Comparison of ENCODE assay signal across 10 cellular contexts in genomic region chr7:64947252-64948000, GRCh38. TPM values are rescaled to one million over a fixed set of nuclear protein-coding genes. Genes with fewer than 3 reads are reported as not detected.
A peak's percentile ranks its signal among the peaks of the same experiment; 100 is the strongest.
DNase-seq lines count a peak whose midpoint lies in the region; TF ChIP-seq lines count a peak whose summit lies in the region.
"Had no signal": no experiment of that assay in that cellular context is flagged by ENCODE, and none has a peak within 500 bp of the region (broad histone marks: within the 10 kb centered on the region; RNA-seq: fewer than 3 reads in every experiment).

No MANE protein-coding gene starts in this region.

- no peak for DNase-seq in AG09309 (ENCODE audit: low read depth)
- no peak for DNase-seq in NT2/D1 (ENCODE audit: low read depth, low spot score)
- DNase-seq in fibroblast of the aortic adventitia (ENCODE audit: low read depth): no peak
- no peak for DNase-seq in neural crest cell (ENCODE audit: low read depth, low spot score)
- DNase-seq in activated CD8-positive, alpha-beta memory T cell treated with anti-CD3 and anti-CD28 coated beads, Interleukin-2, amount 50 U/mL, for 4 hours: no peak
- DNase-seq in mesenteric fat pad (ENCODE audit: low spot score): no peak
- DNase-seq in activated CD4-positive, alpha-beta T cell treated with anti-CD3 and anti-CD28 coated beads for 1 hour: no peak
- no peak for DNase-seq in activated naive CD4-positive, alpha-beta T cell treated with anti-CD3 and anti-CD28 coated beads for 36 hours
- DNase-seq: MV-4-11 had no signal

- no peaks in the 10 kb centered on the region for H3K36me3 Mint-ChIP-seq in neural crest cell (ENCODE audit: low read depth)
- H3K36me3 Mint-ChIP-seq in activated naive CD4-positive, alpha-beta T cell treated with anti-CD3 and anti-CD28 coated beads for 36 hours (ENCODE audit: low read depth): no peaks in the 10 kb centered on the region

- peaks cover 2% of the 10 kb centered on the region for H3K4me1 ChIP-seq in NT2/D1 (ENCODE audit: insufficient read depth, insufficient read length)

- no peaks in the 10 kb centered on the region for H3K9me3 ChIP-seq in NT2/D1 (ENCODE audit: insufficient read depth, low read length)

- no peaks in the 10 kb centered on the region for H3K36me3 ChIP-seq in NT2/D1 (ENCODE audit: insufficient read depth, insufficient read length, low read length)

- H3K4me3 ChIP-seq in AG09309 (ENCODE audit: control insufficient read depth, low read depth, low read length): peak overlapping the region; percentile 13
- peak overlapping the region; percentile 72 for H3K4me3 ChIP-seq in NT2/D1 (ENCODE audit: insufficient read length, low read depth)
- peak overlapping the region; percentile 10 for H3K4me3 ChIP-seq in fibroblast of the aortic adventitia (ENCODE audit: low read depth, low read length)

- intact Hi-C loops in activated naive CD4-positive, alpha-beta T cell treated with anti-CD3 and anti-CD28 coated beads for 36 hours (cut with micrococcal nuclease): loop anchor here (2.0 kb wide), 1 partner anchor 309 kb away; no protein-coding TSS in a partner anchor

- H3K27me3 Mint-ChIP-seq in neural crest cell (ENCODE audit: low read depth): peaks cover 66% of the 10 kb centered on the region
- peaks cover 50% of the 10 kb centered on the region for H3K27me3 Mint-ChIP-seq in activated naive CD4-positive, alpha-beta T cell treated with anti-CD3 and anti-CD28 coated beads for 36 hours (ENCODE audit: low read depth)

- peaks cover 37% of the 10 kb centered on the region for H3K27me3 ChIP-seq in NT2/D1 (ENCODE audit: insufficient read depth, insufficient read length)

- peaks cover 3% of the 10 kb centered on the region for H3K4me1 Mint-ChIP-seq in neural crest cell
- peaks cover 3% of the 10 kb centered on the region for H3K4me1 Mint-ChIP-seq in activated naive CD4-positive, alpha-beta T cell treated with anti-CD3 and anti-CD28 coated beads for 36 hours (ENCODE audit: low read depth)

- H3K4me3 Mint-ChIP-seq in neural crest cell: peak overlapping the region; percentile 48
- no peak overlapping the region for H3K4me3 Mint-ChIP-seq in activated naive CD4-positive, alpha-beta T cell treated with anti-CD3 and anti-CD28 coated beads for 36 hours
- H3K4me3 Mint-ChIP-seq: activated CD4-positive, alpha-beta T cell treated with anti-CD3 and anti-CD28 coated beads for 36 hours had no signal

- H3K27ac Mint-ChIP-seq in neural crest cell (ENCODE audit: unreplicated experiment): no peak overlapping the region
- no peak overlapping the region for H3K27ac Mint-ChIP-seq in activated naive CD4-positive, alpha-beta T cell treated with anti-CD3 and anti-CD28 coated beads for 36 hours
- H3K27ac Mint-ChIP-seq: activated CD4-positive, alpha-beta T cell treated with anti-CD3 and anti-CD28 coated beads for 36 hours had no signal

- no peaks in the 10 kb centered on the region for H3K9me3 Mint-ChIP-seq in neural crest cell
- H3K9me3 Mint-ChIP-seq in activated naive CD4-positive, alpha-beta T cell treated with anti-CD3 and anti-CD28 coated beads for 36 hours: no peaks in the 10 kb centered on the region

- no peak for TF ChIP-seq CTCF in AG09309 (IDR thresholded peaks at IDR 0.05; ENCODE audit: control insufficient read depth, insufficient read depth, low read depth, low read length, missing control alignments)
- TF ChIP-seq CTCF in fibroblast of the aortic adventitia (IDR thresholded peaks at IDR 0.05; ENCODE audit: insufficient read depth, low read length): no peak
- no peak for TF ChIP-seq CTCF in neural crest cell (conservative IDR thresholded peaks at IDR 0.05)

- CTCF ChIA-PET in activated naive CD4-positive, alpha-beta T cell treated with anti-CD3 and anti-CD28 coated beads for 36 hours (lab: Charles Lee): interaction anchor here (0.6 to 1.8 kb wide), 2 partner anchors 59 kb away, joined by 3 to 5 read pairs; no protein-coding TSS in a partner anchor

- H3K9ac ChIP-seq in NT2/D1 (ENCODE audit: insufficient read length, low read depth): peak overlapping the region; percentile 86

RNA-seq across cellular contexts. Expression of gene ZNF117, which starts 43.4 kb away (rescaled TPM):
- 5.1 and 7.9 TPM in 2 replicates for total RNA-seq in fibroblast of the aortic adventitia (ENCODE audit: low replicate concordance)
- 26.0 and 27.7 TPM in 2 replicates for total RNA-seq in neural crest cell
- 58.1 TPM for total RNA-seq in mesenteric fat pad
- total RNA-seq in activated naive CD4-positive, alpha-beta T cell treated with anti-CD3 and anti-CD28 coated beads for 36 hours: 1 to 10 TPM; 1.7 to 1.8 TPM

RNA-seq across cellular contexts. Expression of gene ZNF273, which starts 44.4 kb away (rescaled TPM):
- total RNA-seq in fibroblast of the aortic adventitia (ENCODE audit: low replicate concordance) (1.8 and 3.7 TPM in 2 replicates), neural crest cell (15.9 and 17.1 TPM in 2 replicates), mesenteric fat pad (2.1 TPM)
- 10 to 100 TPM; 10.9 to 12.3 TPM for total RNA-seq in activated naive CD4-positive, alpha-beta T cell treated with anti-CD3 and anti-CD28 coated beads for 36 hours

RNA-seq across cellular contexts. Expression of gene ERV3-1, which starts 59.1 kb away (rescaled TPM):
- total RNA-seq in fibroblast of the aortic adventitia (ENCODE audit: low replicate concordance) (8.0 and 9.0 TPM in 2 replicates), neural crest cell (33.0 and 38.1 TPM in 2 replicates), mesenteric fat pad (78.9 TPM)
- total RNA-seq in activated naive CD4-positive, alpha-beta T cell treated with anti-CD3 and anti-CD28 coated beads for 36 hours: 10 to 100 TPM in 1 of 2 experiments, 1 to 10 TPM in 1; 8.9 to 10.6 TPM

Comparison
In these comparisons a context has a peak if more than half of its experiments do, and no peak if none do; other contexts are left out.
1. H3K4me3 ChIP-seq: peak in every context shown above with its lines; median percentile 72 in NT2/D1; 13 in AG09309; 10 in fibroblast of the aortic adventitia.